Comparison of ENCODE assay signal across 9 cellular contexts in the genomic region with DNA sequence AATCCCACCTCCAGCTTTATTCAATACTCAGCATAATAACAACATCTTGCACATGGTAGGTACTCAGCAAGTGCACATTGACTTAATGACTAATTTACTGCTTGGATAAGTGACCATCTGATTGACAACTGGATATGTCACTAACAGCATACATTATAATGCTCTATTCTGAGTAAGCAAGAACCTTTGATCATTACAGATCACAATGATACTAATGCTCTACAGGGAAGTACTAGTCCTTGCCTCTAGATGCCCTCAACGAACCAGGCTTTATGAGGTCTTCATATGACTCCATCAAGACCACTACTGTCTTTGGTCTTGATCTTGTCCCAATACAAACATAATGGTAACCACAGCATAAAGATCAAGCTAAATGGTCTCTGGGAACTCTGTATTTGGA.
DNase-seq lines count a peak whose midpoint lies in the region; ATAC-seq and TF ChIP-seq lines count a peak whose summit lies in the region.
"Had no signal": no experiment of that assay in that cellular context is flagged by ENCODE, and none has a peak within 500 bp of the region (broad histone marks: within the 10 kb centered on the region; RNA-seq: fewer than 3 reads in every experiment).

No MANE protein-coding gene starts in this region.

- H3K4me2 ChIP-seq in DND-41 (ENCODE audit: insufficient read depth, low read length) = no peak overlapping the region
- H3K4me2 ChIP-seq in OCI-LY3 (ENCODE audit: low read length) = no peak overlapping the region
- no peak overlapping the region for H3K4me2 ChIP-seq in neuronal stem cell (ENCODE audit: insufficient read depth, low read length, poor library complexity, severe bottlenecking)

- H3K79me1 ChIP-seq in neuronal stem cell (ENCODE audit: low read depth, low read length) = no peaks in the 10 kb centered on the region

- DNase-seq in DND-41 (no peak), immature natural killer cell (peak; percentile 13 to 32 (median 20)), D341Med (ENCODE audit: low spot score) (no peak), coronary artery (ENCODE audit: low spot score) (no peak), neuronal stem cell (ENCODE audit: low spot score) (no peak), islet precursor cell (no peak)
- DNase-seq: NCI-H774 had no signal

- H3K27me3 Mint-ChIP-seq in immature natural killer cell (ENCODE audit: low read depth in 3 of 3) = no peaks in the 10 kb centered on the region

- 0 out of 3 replicates have a peak, but pooled peaks have one; percentile 60 for ATAC-seq in DND-41 (ENCODE audit: insufficient read depth, low read depth)
- peak; percentile 50 for ATAC-seq in GM19035 (IDR thresholded peaks at IDR 0.05; ENCODE audit: unreplicated experiment)

- H3K14ac ChIP-seq in neuronal stem cell (ENCODE audit: low read length) = no peak overlapping the region

- H3K4me3 ChIP-seq in DND-41 (ENCODE audit: low read depth in 1 of 2, low read length in 2 of 2) (no peak overlapping the region), OCI-LY3 (ENCODE audit: low read length) (no peak overlapping the region), coronary artery (no peak overlapping the region), neuronal stem cell (ENCODE audit: low read length in 2 of 2) (no peak overlapping the region)

- no peak overlapping the region for H2BK12ac ChIP-seq in neuronal stem cell (ENCODE audit: low read length)

- H2BK5ac ChIP-seq in neuronal stem cell (ENCODE audit: low read length) = no peak overlapping the region

- H2AK5ac ChIP-seq in neuronal stem cell (ENCODE audit: low read depth, low read length) = no peak overlapping the region

- H3K27ac ChIP-seq in DND-41 (ENCODE audit: low read length) = no peak overlapping the region
- no peak overlapping the region for H3K27ac ChIP-seq in OCI-LY3 (ENCODE audit: low read length)
- peak overlapping the region in 1 of 2 donors; percentile 38 for H3K27ac ChIP-seq in coronary artery
- no peak overlapping the region for H3K27ac ChIP-seq in neuronal stem cell (replicated peaks; ENCODE audit: low read length)

- H3K4me1 ChIP-seq in DND-41 (ENCODE audit: insufficient read depth, low read length) (no peaks in the 10 kb centered on the region), OCI-LY3 (ENCODE audit: low read length) (peaks cover 11% of the 10 kb centered on the region), neuronal stem cell (ENCODE audit: control insufficient read depth in 2 of 2, insufficient read depth in 1 of 2, low read depth in 1 of 2, low read length in 2 of 2) (peaks cover 3 to 6% of the 10 kb centered on the region in 2 donors)

- no peak overlapping the region for H3K27ac Mint-ChIP-seq in immature natural killer cell

- no peak overlapping the region for H2BK15ac ChIP-seq in neuronal stem cell (ENCODE audit: low read length)

- H3K36me3 ChIP-seq in DND-41 (ENCODE audit: insufficient read depth, low read length) (peaks cover 7% of the 10 kb centered on the region; the same call in 1 of the 2 replicates), OCI-LY3 (replicated peaks; ENCODE audit: low read depth, low read length) (no peaks in the 10 kb centered on the region), neuronal stem cell (replicated peaks in 1 of 2; ENCODE audit: control insufficient read depth in 2 of 2, insufficient read depth in 2 of 2, low read length in 2 of 2) (peaks cover 0 to 27% of the 10 kb centered on the region in 2 donors)

- no peak overlapping the region for H3K9ac ChIP-seq in DND-41 (ENCODE audit: low read depth, low read length)
- H3K9ac ChIP-seq in OCI-LY3 (ENCODE audit: low read length) = no peak overlapping the region
- no peak overlapping the region for H3K9ac ChIP-seq in neuronal stem cell (ENCODE audit: low read depth, low read length, poor library complexity)

- WGBS in neuronal stem cell (ENCODE audit: extremely low coverage in 2 of 2, insufficient read length in 2 of 2, insufficient replicate concordance in 1 of 2), 2 donors = no CpG with 5 or more reads among the region's 1 CpG

- H4K20me1 ChIP-seq in DND-41 (ENCODE audit: insufficient read depth, low read length) = no peaks in the 10 kb centered on the region
- no peaks in the 10 kb centered on the region for H4K20me1 ChIP-seq in OCI-LY3 (ENCODE audit: insufficient read depth, low read length)

- H3K79me2 ChIP-seq in DND-41 (ENCODE audit: insufficient read depth, low read length) = no peaks in the 10 kb centered on the region
- no peaks in the 10 kb centered on the region for H3K79me2 ChIP-seq in OCI-LY3 (ENCODE audit: low read length)

- H4K8ac ChIP-seq in neuronal stem cell (ENCODE audit: low read depth, low read length) = no peak overlapping the region

- no peak overlapping the region for H3K4ac ChIP-seq in neuronal stem cell (ENCODE audit: low read length)

- H3K4me1 Mint-ChIP-seq in immature natural killer cell = peaks cover 3 to 7% of the 10 kb centered on the region in 2 donors

- no peaks in the 10 kb centered on the region for H3K9me3 Mint-ChIP-seq in immature natural killer cell

- no peak overlapping the region for H3K23ac ChIP-seq in neuronal stem cell (ENCODE audit: low read depth, low read length, poor library complexity)

- H3K9me3 ChIP-seq in DND-41 (ENCODE audit: insufficient read depth, low read length, severe bottlenecking) = no peaks in the 10 kb centered on the region
- no peaks in the 10 kb centered on the region for H3K9me3 ChIP-seq in OCI-LY3 (ENCODE audit: insufficient read depth, low read length)
- no peaks in the 10 kb centered on the region for H3K9me3 ChIP-seq in neuronal stem cell (replicated peaks in 1 of 2; ENCODE audit: control insufficient read depth in 2 of 2, insufficient read depth in 1 of 2, low read depth in 1 of 2, low read length in 2 of 2)

- H3K18ac ChIP-seq in neuronal stem cell (ENCODE audit: low read length) = no peak overlapping the region

- H3K36me3 Mint-ChIP-seq in immature natural killer cell = peaks cover 3 to 22% (median 4%) of the 10 kb centered on the region in 3 donors

- TF ChIP-seq CTCF in DND-41 (IDR thresholded peaks at IDR 0.05; ENCODE audit: borderline replicate concordance, extremely low read depth, low read length, poor library complexity, severe bottlenecking) (peak; percentile 41), OCI-LY3 (IDR thresholded peaks at IDR 0.05; ENCODE audit: low read depth, low read length) (peak; percentile 48), coronary artery (IDR thresholded peaks at IDR 0.05) (no peak)

- no peak overlapping the region for H4K91ac ChIP-seq in neuronal stem cell (ENCODE audit: low read depth, low read length, poor library complexity)

- H3K27me3 ChIP-seq in DND-41 (ENCODE audit: insufficient read depth, low read length, poor library complexity) = no peaks in the 10 kb centered on the region
- H3K27me3 ChIP-seq in OCI-LY3 (ENCODE audit: low read depth, low read length) = no peaks in the 10 kb centered on the region
- no peaks in the 10 kb centered on the region for H3K27me3 ChIP-seq in neuronal stem cell (ENCODE audit: control insufficient read depth in 3 of 3, insufficient read depth in 3 of 3, low read depth in 1 of 3, low read length in 3 of 3)

- H2AFZ ChIP-seq in DND-41 (ENCODE audit: low read depth, low read length) (no peak overlapping the region), OCI-LY3 (ENCODE audit: low read depth, low read length) (no peak overlapping the region), neuronal stem cell (ENCODE audit: low read length) (no peak overlapping the region)

- no peak overlapping the region for H3K4me3 Mint-ChIP-seq in immature natural killer cell

- H2BK120ac ChIP-seq in neuronal stem cell (ENCODE audit: low read depth, low read length) = no peak overlapping the region

Comparison
In these comparisons a context has a peak if more than half of its experiments do, and no peak if none do; other contexts are left out.
1. DNase-seq: peak in immature natural killer cell (3 of 3); none in DND-41 (single experiment), D341Med (single experiment), coronary artery (single experiment), neuronal stem cell (single experiment) and islet precursor cell (single experiment).